In genomic region chr19:11418166-11418517, GRCh38 we compare ENCODE assay signal across 10 cellular contexts. TPM values are rescaled to one million over a fixed set of nuclear protein-coding genes. Genes with fewer than 3 reads are reported as not detected.
A peak's percentile ranks its signal among the peaks of the same experiment; 100 is the strongest.
DNase-seq lines count a peak whose midpoint lies in the region; ATAC-seq and TF ChIP-seq lines count a peak whose summit lies in the region.
"Had no signal": no experiment of that assay in that cellular context is flagged by ENCODE, and none has a peak within 500 bp of the region (broad histone marks: within the 10 kb centered on the region; RNA-seq: fewer than 3 reads in every experiment).

No MANE protein-coding gene starts in this region.

- H3K4me3 ChIP-seq in cardiac muscle cell (peak overlapping the region; percentile 44), body of pancreas (peak overlapping the region; percentile 39 to 55), mesenchymal stem cell (ENCODE audit: insufficient read depth in 1 of 2, low read depth in 1 of 2, low read length in 2 of 2) (no peak overlapping the region), urinary bladder (ENCODE audit: low read depth, low read length) (peak overlapping the region; percentile 17)

- no peak overlapping the region for H3K4me3 Mint-ChIP-seq in immature natural killer cell

- H2BK5ac ChIP-seq in mesenchymal stem cell (ENCODE audit: low read depth, low read length, poor library complexity, severe bottlenecking), result no peak overlapping the region

- no peak overlapping the region for H3K14ac ChIP-seq in mesenchymal stem cell (ENCODE audit: low read length in 2 of 2)

- H3K27ac ChIP-seq in cardiac muscle cell, result no peak overlapping the region
- H3K27ac ChIP-seq in body of pancreas, result peak overlapping the region; percentile 75 to 84 (median 81)
- no peak overlapping the region for H3K27ac ChIP-seq in mesenchymal stem cell (ENCODE audit: low read length, poor library complexity, severe bottlenecking)
- no peak overlapping the region for H3K27ac ChIP-seq in urinary bladder (ENCODE audit: low read depth)

- H3K4me1 Mint-ChIP-seq in immature natural killer cell, result peaks cover 25 to 26% of the 10 kb centered on the region in 2 donors

- H4K8ac ChIP-seq in mesenchymal stem cell (ENCODE audit: low read length), result no peak overlapping the region

- H2BK15ac ChIP-seq in mesenchymal stem cell (ENCODE audit: low read depth, poor library complexity, severe bottlenecking), result peak overlapping the region; percentile 77

- H4K91ac ChIP-seq in mesenchymal stem cell (ENCODE audit: low read length), result no peak overlapping the region

- peaks cover 6% of the 10 kb centered on the region for H3K4me1 ChIP-seq in cardiac muscle cell (ENCODE audit: low read depth)
- H3K4me1 ChIP-seq in body of pancreas, result peaks cover 37% of the 10 kb centered on the region
- H3K4me1 ChIP-seq in mesenchymal stem cell (ENCODE audit: control insufficient read depth, insufficient read depth, low read depth, low read length), result peaks cover 34% of the 10 kb centered on the region
- H3K4me1 ChIP-seq in urinary bladder (ENCODE audit: insufficient read depth), result no peaks in the 10 kb centered on the region

- intact Hi-C loops in left cardiac atrium (cut with DNase I), result no loop called here
- intact Hi-C loops in body of pancreas (cut with DNase I), result no loop called here

- DNase-seq in cardiac muscle cell (ENCODE audit: low read depth in 1 of 2, low spot score in 1 of 2) (peak in 1 of 2 donors; percentile 33), left cardiac atrium (no peak), body of pancreas (no peak), mesenchymal stem cell (no peak), anterior cingulate cortex (lab: John Stamatoyannopoulos, UW) (no peak), H4 (ENCODE audit: low spot score) (no peak), immature natural killer cell (no peak)
- DNase-seq: activated CD4-positive, alpha-beta T cell treated with anti-CD3 and anti-CD28 coated beads, Interleukin-2, amount 50 U/mL, for 1 hour; stimulated activated CD4-positive, alpha-beta T cell treated with anti-CD3 and anti-CD28 coated beads, Interleukin-2, amount 100 ng/mL, for 48 hours had no signal

- H3K9me3 ChIP-seq in cardiac muscle cell (ENCODE audit: low read depth), result no peaks in the 10 kb centered on the region
- no peaks in the 10 kb centered on the region for H3K9me3 ChIP-seq in body of pancreas
- no peaks in the 10 kb centered on the region for H3K9me3 ChIP-seq in mesenchymal stem cell (ENCODE audit: control insufficient read depth, low read length)

- TF ChIP-seq POLR2A in body of pancreas (IDR thresholded peaks at IDR 0.05), result no peak

- TF ChIP-seq CTCF in cardiac muscle cell (IDR thresholded peaks at IDR 0.05; ENCODE audit: low read depth, low read length) (no peak), body of pancreas (IDR thresholded peaks at IDR 0.05) (no peak)

- WGBS in body of pancreas, 2 donors, result 0 to 4% methylated on average over 10 to 14 of the region's 14 CpGs
- WGBS in mesenchymal stem cell, result 2% methylated on average over 10 of the region's 14 CpGs
- 1% methylated on average over 12 of the region's 14 CpGs for WGBS in urinary bladder

- H3K23ac ChIP-seq in mesenchymal stem cell (ENCODE audit: low read length in 2 of 2), result no peak overlapping the region

- H3K27me3 ChIP-seq in cardiac muscle cell (peaks cover 36% of the 10 kb centered on the region), body of pancreas (no peaks in the 10 kb centered on the region), mesenchymal stem cell (ENCODE audit: control insufficient read depth in 1 of 2, insufficient read depth in 1 of 2, low read length in 2 of 2) (peaks cover 59 to 75% of the 10 kb centered on the region in 2 experiments)

- H3K36me3 ChIP-seq in cardiac muscle cell (no peaks in the 10 kb centered on the region), body of pancreas (replicated peaks in 1 of 2; ENCODE audit: insufficient read depth in 1 of 2, low read depth in 2 of 2) (no peaks in the 10 kb centered on the region), mesenchymal stem cell (ENCODE audit: control insufficient read depth in 1 of 2, insufficient read depth in 2 of 2, low read depth in 1 of 2, low read length in 2 of 2) (peaks cover 0 to 2% of the 10 kb centered on the region in 2 experiments), urinary bladder (ENCODE audit: insufficient read depth) (no peaks in the 10 kb centered on the region)

- ATAC-seq in left cardiac atrium, result no peak
- no peak for ATAC-seq in body of pancreas

- H3K36me3 Mint-ChIP-seq in immature natural killer cell, result no peaks in the 10 kb centered on the region

- no peak overlapping the region for H2AK5ac ChIP-seq in mesenchymal stem cell (ENCODE audit: low read length, severe bottlenecking)

- no peak overlapping the region for H3K18ac ChIP-seq in mesenchymal stem cell (ENCODE audit: low read depth in 1 of 2, low read length in 2 of 2)

- H3K4me2 ChIP-seq in mesenchymal stem cell (ENCODE audit: low read length, poor library complexity, severe bottlenecking), result peak overlapping the region; percentile 35

- H3K4ac ChIP-seq in mesenchymal stem cell (ENCODE audit: low read depth in 1 of 2, low read length in 2 of 2), result no peak overlapping the region

- H2BK120ac ChIP-seq in mesenchymal stem cell (ENCODE audit: low read depth, low read length), result no peak overlapping the region

- no peaks in the 10 kb centered on the region for H3K79me1 ChIP-seq in mesenchymal stem cell (replicated peaks; ENCODE audit: low read length, poor library complexity, severe bottlenecking)

- H3K9ac ChIP-seq in mesenchymal stem cell (ENCODE audit: low read length), result no peak overlapping the region

- no peak overlapping the region for H3K27ac Mint-ChIP-seq in immature natural killer cell

- H3K27me3 Mint-ChIP-seq in immature natural killer cell (ENCODE audit: low read depth in 3 of 3), result peaks cover 13 to 15% (median 14%) of the 10 kb centered on the region in 3 donors

- no peak overlapping the region for H2AFZ ChIP-seq in mesenchymal stem cell (ENCODE audit: low read depth, low read length)

- H3K9me3 Mint-ChIP-seq in immature natural killer cell, result no peaks in the 10 kb centered on the region

- H2BK12ac ChIP-seq in mesenchymal stem cell (ENCODE audit: low read length in 2 of 2), result no peak overlapping the region

RNA-seq across cellular contexts. Expression of gene RGL3, which starts 1.0 kb away (rescaled TPM):
- 29.2 and 52.1 TPM in 2 replicates for total RNA-seq in cardiac muscle cell
- polyA plus RNA-seq in cardiac muscle cell, result 32.2 and 38.9 TPM in 2 replicates
- 10 to 100 TPM; 11.3 to 15.1 TPM for total RNA-seq in left cardiac atrium
- 10 to 100 TPM; 35.0 to 56.0 TPM for total RNA-seq in body of pancreas
- polyA plus RNA-seq in mesenchymal stem cell (2013, experiment 1 of 2), result 3.4 TPM
- 2.5 TPM for polyA plus RNA-seq in mesenchymal stem cell (2013, experiment 2 of 2)
- total RNA-seq in urinary bladder, result 2.5 TPM
- polyA plus RNA-seq in urinary bladder, result 6.5 TPM
- total RNA-seq in H4 (2014; rRNA removed; shearing (Covaris generic)), result 0.14 TPM in 1 of 2 replicates, not detected in the other
- polyA plus RNA-seq in immature natural killer cell, result not detected

RNA-seq across cellular contexts. Expression of gene ODAD3, which starts 16.8 kb away (rescaled TPM):
- total RNA-seq in cardiac muscle cell (3.8 and 3.9 TPM in 2 replicates), left cardiac atrium (under 1 TPM; 0.56 to 0.68 TPM), body of pancreas (under 1 TPM in 1 of 2 donors, not detected in 1; 0.26 TPM), urinary bladder (0.48 TPM)
- polyA plus RNA-seq in cardiac muscle cell (3.4 and 5.1 TPM in 2 replicates), urinary bladder (0.34 TPM), immature natural killer cell (not detected)
- polyA plus RNA-seq in mesenchymal stem cell (2013, experiment 1 of 2), result 0.50 TPM
- polyA plus RNA-seq in mesenchymal stem cell (2013, experiment 2 of 2), result 0.40 TPM
- total RNA-seq in H4 (2014; rRNA removed; shearing (Covaris generic)), result 0.99 and 1.7 TPM in 2 replicates

RNA-seq across cellular contexts. Expression of gene PRKCSH, which starts 17.3 kb away (rescaled TPM):
- total RNA-seq in cardiac muscle cell (122 and 151 TPM in 2 replicates), left cardiac atrium (100 to 1,000 TPM; 132 to 139 TPM), body of pancreas (100 to 1,000 TPM; 134 to 194 TPM), urinary bladder (54.9 TPM)
- polyA plus RNA-seq in cardiac muscle cell (135 and 162 TPM in 2 replicates), urinary bladder (174 TPM), immature natural killer cell (10 to 100 TPM; 13.7 to 75.6 (median 28.4) TPM)
- 307 TPM for polyA plus RNA-seq in mesenchymal stem cell (2013, experiment 1 of 2)
- polyA plus RNA-seq in mesenchymal stem cell (2013, experiment 2 of 2), result 301 TPM
- total RNA-seq in H4 (2014; rRNA removed; shearing (Covaris generic)), result 40.7 and 54.9 TPM in 2 replicates

RNA-seq across cellular contexts. Expression of gene EPOR, which starts 34.0 kb away (rescaled TPM):
- 47.1 and 53.7 TPM in 2 replicates for total RNA-seq in cardiac muscle cell
- polyA plus RNA-seq in cardiac muscle cell, result 46.8 and 54.0 TPM in 2 replicates
- total RNA-seq in left cardiac atrium, result 1 to 10 TPM; 7.5 to 7.7 TPM
- total RNA-seq in body of pancreas, result 10 to 100 TPM; 15.0 to 20.4 TPM
- 16.4 TPM for polyA plus RNA-seq in mesenchymal stem cell (2013, experiment 1 of 2)
- polyA plus RNA-seq in mesenchymal stem cell (2013, experiment 2 of 2), result 17.2 TPM
- 2.9 TPM for total RNA-seq in urinary bladder
- polyA plus RNA-seq in urinary bladder, result 6.6 TPM
- 3.0 and 5.4 TPM in 2 replicates for total RNA-seq in H4 (2014; rRNA removed; shearing (Covaris generic))
- polyA plus RNA-seq in immature natural killer cell, result 1 to 10 TPM; 3.6 to 5.8 (median 5.4) TPM

RNA-seq across cellular contexts. Expression of gene SWSAP1, which starts 43.7 kb away (rescaled TPM):
- total RNA-seq in cardiac muscle cell, result 2.1 and 5.4 TPM in 2 replicates
- polyA plus RNA-seq in cardiac muscle cell, result 7.2 and 7.5 TPM in 2 replicates
- total RNA-seq in left cardiac atrium, result 1 to 10 TPM; 1.3 to 1.5 TPM
- total RNA-seq in body of pancreas, result 1 to 10 TPM in 1 of 2 donors, under 1 TPM in 1; 0.78 to 2.0 TPM
- polyA plus RNA-seq in mesenchymal stem cell (2013, experiment 1 of 2), result 3.4 TPM
- polyA plus RNA-seq in mesenchymal stem cell (2013, experiment 2 of 2), result 3.8 TPM
- 1.2 TPM for total RNA-seq in urinary bladder
- polyA plus RNA-seq in urinary bladder, result 2.4 TPM
- total RNA-seq in H4 (2014; rRNA removed; shearing (Covaris generic)), result 0.45 and 1.0 TPM in 2 replicates
- polyA plus RNA-seq in immature natural killer cell, result 1 to 10 TPM; 7.0 to 8.7 (median 8.3) TPM

Comparison
In these comparisons a context has a peak if more than half of its experiments do, and no peak if none do; other contexts are left out.
1. H3K27ac ChIP-seq: peak in body of pancreas (4 of 4); none in cardiac muscle cell (single experiment), mesenchymal stem cell (single experiment) and urinary bladder (single experiment).
2. H3K4me3 ChIP-seq: peak in cardiac muscle cell (single experiment), body of pancreas (2 of 2) and urinary bladder (single experiment); none in mesenchymal stem cell (0 of 2).